ENCODE assay signal across 8 cellular contexts in genomic region chr13:101417043-101417406, GRCh38. TPM values are rescaled to one million over a fixed set of nuclear protein-coding genes. Genes with fewer than 3 reads are reported as not detected.
DNase-seq lines count a peak whose midpoint lies in the region; ATAC-seq and TF ChIP-seq lines count a peak whose summit lies in the region.

No MANE protein-coding gene starts in this region.

- H3K9ac ChIP-seq in Karpas-422 (ENCODE audit: low read length) = no peak overlapping the region

- H3K4me3 ChIP-seq in astrocyte of the cerebellum (ENCODE audit: low read depth, low read length) = peak overlapping the region; percentile 52
- peak overlapping the region; percentile 44 for H3K4me3 ChIP-seq in vagina
- H3K4me3 ChIP-seq in Karpas-422 (ENCODE audit: low read length) = no peak overlapping the region

- H3K9me2 ChIP-seq in Karpas-422 (replicated peaks; ENCODE audit: insufficient read depth, low read length) = no peaks in the 10 kb centered on the region

- no peaks in the 10 kb centered on the region for H3K9me3 ChIP-seq in vagina
- no peaks in the 10 kb centered on the region for H3K9me3 ChIP-seq in Karpas-422 (ENCODE audit: low read length)

- TF ChIP-seq CTCF in astrocyte of the cerebellum (IDR thresholded peaks at IDR 0.05; ENCODE audit: low read depth, low read length, missing control alignments) (no peak), vagina (IDR thresholded peaks at IDR 0.05) (no peak)

- DNase-seq in NCI-H2081 (lab: John Stamatoyannopoulos, UW) (peak; percentile 61 to 84), NCI-H2081 treated with DMSO at 0.1 percent for 48 hours (lab: John Stamatoyannopoulos, UW) (no peak), astrocyte of the cerebellum (ENCODE audit: low read depth) (peak; percentile 18), kidney tubule cell (ENCODE audit: low spot score) (peak; percentile 55), vagina (ENCODE audit: extremely low spot score in 2 of 2) (no peak), Karpas-422 (no peak)
- no peak for DNase-seq in stimulated activated naive B cell treated with anti-CD40 and anti-IgM and Interleukin-4, amounts not matched to agents 10 μg/mL and 1 μg/mL and 100 μg/mL, for 72 hours

- H3K9me3 Mint-ChIP-seq in stimulated activated naive B cell treated with anti-CD40 and anti-IgM and Interleukin-4, amounts not matched to agents 10 μg/mL and 1 μg/mL and 100 μg/mL, for 72 hours = peaks cover 0 to 8% of the 10 kb centered on the region in 2 donors

- H3K4me2 ChIP-seq in Karpas-422 (ENCODE audit: low read depth, low read length, poor library complexity, severe bottlenecking) = no peak overlapping the region

- no peak for ATAC-seq in HG03432 (IDR thresholded peaks at IDR 0.05; ENCODE audit: unreplicated experiment)
- ATAC-seq in stimulated activated naive B cell treated with anti-CD40 and anti-IgM and Interleukin-4, amounts not matched to agents 10 μg/mL and 1 μg/mL and 100 μg/mL, for 72 hours (replicated peaks) = no peak

- no peaks in the 10 kb centered on the region for H4K20me1 ChIP-seq in Karpas-422 (ENCODE audit: insufficient read depth, low read depth, low read length)

- in situ Hi-C loops in astrocyte of the cerebellum (cut with HindIII; ENCODE audit: low sequenced_read_pairs) = loop anchor here (5.0 kb wide), 1 partner anchor 35 kb away; the partner anchor contains the start of gene ITGBL1

- no peak overlapping the region for H3K27ac Mint-ChIP-seq in stimulated activated naive B cell treated with anti-CD40 and anti-IgM and Interleukin-4, amounts not matched to agents 10 μg/mL and 1 μg/mL and 100 μg/mL, for 72 hours

- no peak overlapping the region for H2AFZ ChIP-seq in Karpas-422 (ENCODE audit: low read length)

- intact Hi-C loops in vagina (cut with DNase I) = no loop called here

- H3K27ac ChIP-seq in vagina (no peak overlapping the region), Karpas-422 (ENCODE audit: low read length) (no peak overlapping the region)

- H3K4me1 ChIP-seq in vagina = no peaks in the 10 kb centered on the region
- no peaks in the 10 kb centered on the region for H3K4me1 ChIP-seq in Karpas-422 (ENCODE audit: low read length)

- H3K27me3 Mint-ChIP-seq in stimulated activated naive B cell treated with anti-CD40 and anti-IgM and Interleukin-4, amounts not matched to agents 10 μg/mL and 1 μg/mL and 100 μg/mL, for 72 hours = peaks cover 17 to 45% of the 10 kb centered on the region in 2 donors

- peaks cover 2 to 4% of the 10 kb centered on the region in 2 donors for H3K4me1 Mint-ChIP-seq in stimulated activated naive B cell treated with anti-CD40 and anti-IgM and Interleukin-4, amounts not matched to agents 10 μg/mL and 1 μg/mL and 100 μg/mL, for 72 hours

- no peak for TF ChIP-seq POLR2A in vagina (IDR thresholded peaks at IDR 0.05)

- no peaks in the 10 kb centered on the region for H3K36me3 Mint-ChIP-seq in stimulated activated naive B cell treated with anti-CD40 and anti-IgM and Interleukin-4, amounts not matched to agents 10 μg/mL and 1 μg/mL and 100 μg/mL, for 72 hours

- H3K36me3 ChIP-seq in vagina = no peaks in the 10 kb centered on the region
- no peaks in the 10 kb centered on the region for H3K36me3 ChIP-seq in Karpas-422 (ENCODE audit: insufficient read depth, low read length)

- H3K4me3 Mint-ChIP-seq in stimulated activated naive B cell treated with anti-CD40 and anti-IgM and Interleukin-4, amounts not matched to agents 10 μg/mL and 1 μg/mL and 100 μg/mL, for 72 hours = peak overlapping the region in 1 of 2 donors; percentile 6

- H3K27me3 ChIP-seq in vagina (peaks cover 7% of the 10 kb centered on the region), Karpas-422 (ENCODE audit: low read length) (no peaks in the 10 kb centered on the region)

- H3K79me2 ChIP-seq in Karpas-422 (ENCODE audit: low read length) = no peaks in the 10 kb centered on the region

RNA-seq across cellular contexts. Expression of gene NALCN, which starts 0.7 kb away (rescaled TPM):
- total RNA-seq in vagina = 1.7 TPM
- total RNA-seq in Karpas-422 (2014; rRNA removed; shearing (Covaris generic); ENCODE audit: low replicate concordance) = 0.04 TPM in 1 of 2 replicates, not detected in the other

RNA-seq across cellular contexts. Expression of gene ITGBL1, which starts 35.5 kb away (rescaled TPM):
- total RNA-seq in vagina = 6.4 TPM
- 0.89 and 2.6 TPM in 2 replicates for total RNA-seq in Karpas-422 (2014; rRNA removed; shearing (Covaris generic); ENCODE audit: low replicate concordance)

Comparison
In these comparisons a context has a peak if more than half of its experiments do, and no peak if none do; other contexts are left out.
1. DNase-seq: peak in NCI-H2081 (2 of 2), astrocyte of the cerebellum (single experiment) and kidney tubule cell (single experiment); none in NCI-H2081 treated with DMSO at 0.1 percent for 48 hours (single experiment), vagina (0 of 2), stimulated activated naive B cell treated with anti-CD40 and anti-IgM and Interleukin-4, amounts not matched to agents 10 μg/mL and 1 μg/mL and 100 μg/mL, for 72 hours (single experiment) and Karpas-422 (single experiment).